1 cellular context compared by ENCODE assay signal in the genomic region with DNA sequence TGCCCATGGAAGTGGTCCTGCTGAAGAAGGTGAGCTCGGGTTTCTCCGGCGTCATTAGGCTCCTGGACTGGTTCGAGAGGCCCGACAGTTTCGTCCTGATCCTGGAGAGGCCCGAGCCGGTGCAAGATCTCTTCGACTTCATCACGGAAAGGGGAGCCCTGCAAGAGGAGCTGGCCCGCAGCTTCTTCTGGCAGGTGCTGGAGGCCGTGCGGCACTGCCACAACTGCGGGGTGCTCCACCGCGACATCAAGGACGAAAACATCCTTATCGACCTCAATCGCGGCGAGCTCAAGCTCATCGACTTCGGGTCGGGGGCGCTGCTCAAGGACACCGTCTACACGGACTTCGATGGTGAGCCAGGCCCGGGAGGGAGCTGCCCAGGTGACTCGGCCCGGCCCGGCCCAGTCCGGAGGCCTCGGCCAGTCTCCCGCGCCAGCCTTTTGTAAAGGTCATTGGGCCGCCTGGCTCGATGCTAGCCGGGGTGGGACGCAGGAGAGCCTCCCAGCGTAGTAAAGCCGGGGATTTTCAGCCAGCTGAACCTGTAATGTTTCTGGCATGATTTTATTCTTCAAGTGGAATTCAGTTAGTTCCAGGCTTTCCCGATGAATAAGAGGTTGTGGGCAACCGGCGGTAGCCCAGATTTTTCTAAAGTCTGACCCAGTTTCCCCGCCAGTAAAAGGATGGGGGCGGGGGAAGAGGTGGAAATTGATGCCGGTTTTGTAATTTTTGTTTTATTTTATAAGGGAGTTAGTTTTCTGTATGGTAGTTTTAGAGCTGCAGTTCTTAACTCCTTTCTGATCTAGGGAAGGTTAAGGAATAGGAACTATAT.
A peak's percentile ranks its signal among the peaks of the same experiment; 100 is the strongest.
TF ChIP-seq lines count a peak whose summit lies in the region.

No MANE protein-coding gene starts in this region.

TF ChIP-seq in K562, 482 proteins besides CTCF, POLR2A, EP300 and RAD21 (continued from another document and continues in another):
- TF ChIP-seq, protein P1, sequence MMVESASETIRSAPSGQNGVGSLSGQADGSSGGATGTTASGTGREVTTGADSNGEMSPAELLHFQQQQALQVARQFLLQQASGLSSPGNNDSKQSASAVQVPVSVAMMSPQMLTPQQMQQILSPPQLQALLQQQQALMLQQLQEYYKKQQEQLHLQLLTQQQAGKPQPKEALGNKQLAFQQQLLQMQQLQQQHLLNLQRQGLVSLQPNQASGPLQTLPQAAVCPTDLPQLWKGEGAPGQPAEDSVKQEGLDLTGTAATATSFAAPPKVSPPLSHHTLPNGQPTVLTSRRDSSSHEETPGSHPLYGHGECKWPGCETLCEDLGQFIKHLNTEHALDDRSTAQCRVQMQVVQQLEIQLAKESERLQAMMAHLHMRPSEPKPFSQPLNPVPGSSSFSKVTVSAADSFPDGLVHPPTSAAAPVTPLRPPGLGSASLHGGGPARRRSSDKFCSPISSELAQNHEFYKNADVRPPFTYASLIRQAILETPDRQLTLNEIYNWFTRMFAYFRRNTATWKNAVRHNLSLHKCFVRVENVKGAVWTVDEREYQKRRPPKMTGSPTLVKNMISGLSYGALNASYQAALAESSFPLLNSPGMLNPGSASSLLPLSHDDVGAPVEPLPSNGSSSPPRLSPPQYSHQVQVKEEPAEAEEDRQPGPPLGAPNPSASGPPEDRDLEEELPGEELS (CRISPR knock-in tag; IDR thresholded peaks at IDR 0.05; ENCODE audit: borderline replicate concordance): no peak
- TF ChIP-seq ZNF124 (CRISPR knock-in tag; IDR thresholded peaks at IDR 0.05) (no peak), ZNF609 (CRISPR knock-in tag; IDR thresholded peaks at IDR 0.05; ENCODE audit: borderline replicate concordance) (no peak), ZNF263 (CRISPR knock-in tag; IDR thresholded peaks at IDR 0.05; ENCODE audit: borderline replicate concordance) (no peak), RBM22 (IDR thresholded peaks at IDR 0.05; ENCODE audit: low read depth, low read length, poor library complexity, severe bottlenecking) (no peak), FOXK2 (conservative IDR thresholded peaks at IDR 0.05 in 1 of 2, IDR thresholded peaks at IDR 0.05 in 1 of 2; ENCODE audit: low read depth in 2 of 2) (no peak), BRF1 (IDR thresholded peaks at IDR 0.05; ENCODE audit: borderline replicate concordance, extremely low read depth, insufficient read length) (no peak), ZNF77 (CRISPR knock-in tag; IDR thresholded peaks at IDR 0.05) (no peak), SMAD1 (IDR thresholded peaks at IDR 0.05; ENCODE audit: low read depth, low read length, partially characterized antibody) (peak; percentile 21), RBM15 (IDR thresholded peaks at IDR 0.05; ENCODE audit: insufficient read depth, low read length) (no peak), NBN (IDR thresholded peaks at IDR 0.05; ENCODE audit: low read depth) (no peak), MYBL2 (IDR thresholded peaks at IDR 0.05; ENCODE audit: low read depth) (no peak), MYBL2 (CRISPR knock-in tag; IDR thresholded peaks at IDR 0.05; ENCODE audit: borderline replicate concordance) (no peak), ZNF121 (CRISPR knock-in tag; conservative IDR thresholded peaks at IDR 0.05) (no peak), PTBP1 (IDR thresholded peaks at IDR 0.05; ENCODE audit: low read depth, low read length) (0 out of 2 replicates have a peak, but pooled peaks have one; percentile 8), HDGF (IDR thresholded peaks at IDR 0.05) (no peak; the same call in 1 of the 2 replicates), ZNF134 (CRISPR knock-in tag; conservative IDR thresholded peaks at IDR 0.05) (no peak), ZNF224 (CRISPR knock-in tag; IDR thresholded peaks at IDR 0.05) (no peak), TBP (optimal IDR thresholded peaks at IDR 0.05; ENCODE audit: low read depth, low read length) (peak; percentile 1), ESRRA (IDR thresholded peaks at IDR 0.05; ENCODE audit: borderline replicate concordance, low read depth) (no peak), ZNF444 (CRISPR knock-in tag; IDR thresholded peaks at IDR 0.05) (no peak), ERF (CRISPR knock-in tag; IDR thresholded peaks at IDR 0.05) (no peak), TSHZ1 (CRISPR knock-in tag; IDR thresholded peaks at IDR 0.05) (no peak), ZNF324 (CRISPR knock-in tag; IDR thresholded peaks at IDR 0.05) (peak; percentile 6; the same call in 1 of the 2 replicates), NELFE (IDR thresholded peaks at IDR 0.05; ENCODE audit: insufficient read depth, insufficient read length) (no peak), TCFL5 (CRISPR knock-in tag; conservative IDR thresholded peaks at IDR 0.05) (no peak), RBBP5 (IDR thresholded peaks at IDR 0.05; ENCODE audit: borderline replicate concordance, insufficient read depth, low read length, poor library complexity, severe bottlenecking) (peak; percentile 77), E2F6 (IDR thresholded peaks at IDR 0.05; ENCODE audit: borderline replicate concordance in 1 of 2, extremely low read depth in 1 of 2, insufficient read depth in 1 of 2, insufficient read length in 1 of 2, low read depth in 1 of 2, low read length in 1 of 2, poor library complexity in 1 of 2, severe bottlenecking in 1 of 2) (peak in 1 of 2 experiments; percentile 39), MAZ (CRISPR knock-in tag; conservative IDR thresholded peaks at IDR 0.05 in 1 of 2, IDR thresholded peaks at IDR 0.05 in 1 of 2) (peak in 1 of 2 experiments; percentile 28; a peak in 3 of 4 replicates), RBM17 (IDR thresholded peaks at IDR 0.05; ENCODE audit: borderline replicate concordance, low read depth, low read length) (no peak), HIVEP1 (CRISPR knock-in tag; IDR thresholded peaks at IDR 0.05) (no peak), PRMT5 (CRISPR knock-in tag; IDR thresholded peaks at IDR 0.05) (no peak), ZBTB2 (IDR thresholded peaks at IDR 0.05) (peak; percentile 42; the same call in 1 of the 2 replicates), ZNF586 (CRISPR knock-in tag; conservative IDR thresholded peaks at IDR 0.05) (no peak), ZNF75A (CRISPR knock-in tag; IDR thresholded peaks at IDR 0.05) (no peak), RBM34 (IDR thresholded peaks at IDR 0.05; ENCODE audit: borderline replicate concordance, insufficient read depth, low read length) (no peak), GTF2B (IDR thresholded peaks at IDR 0.05; ENCODE audit: extremely low read depth, insufficient read length) (no peak), HMG20B (CRISPR knock-in tag; IDR thresholded peaks at IDR 0.05) (0 out of 2 replicates have a peak, but pooled peaks have one; percentile 69), ZNF561 (CRISPR knock-in tag; conservative IDR thresholded peaks at IDR 0.05) (peak; percentile 57; the same call in 1 of the 2 replicates), TEAD4 (IDR thresholded peaks at IDR 0.05; ENCODE audit: low read length) (no peak), TEAD4 (CRISPR knock-in tag; IDR thresholded peaks at IDR 0.05; ENCODE audit: borderline replicate concordance) (peak; percentile 90; the same call in 1 of the 2 replicates), SRSF9 (IDR thresholded peaks at IDR 0.05; ENCODE audit: borderline replicate concordance, low read depth, low read length) (no peak)
- TF ChIP-seq, protein P2, sequence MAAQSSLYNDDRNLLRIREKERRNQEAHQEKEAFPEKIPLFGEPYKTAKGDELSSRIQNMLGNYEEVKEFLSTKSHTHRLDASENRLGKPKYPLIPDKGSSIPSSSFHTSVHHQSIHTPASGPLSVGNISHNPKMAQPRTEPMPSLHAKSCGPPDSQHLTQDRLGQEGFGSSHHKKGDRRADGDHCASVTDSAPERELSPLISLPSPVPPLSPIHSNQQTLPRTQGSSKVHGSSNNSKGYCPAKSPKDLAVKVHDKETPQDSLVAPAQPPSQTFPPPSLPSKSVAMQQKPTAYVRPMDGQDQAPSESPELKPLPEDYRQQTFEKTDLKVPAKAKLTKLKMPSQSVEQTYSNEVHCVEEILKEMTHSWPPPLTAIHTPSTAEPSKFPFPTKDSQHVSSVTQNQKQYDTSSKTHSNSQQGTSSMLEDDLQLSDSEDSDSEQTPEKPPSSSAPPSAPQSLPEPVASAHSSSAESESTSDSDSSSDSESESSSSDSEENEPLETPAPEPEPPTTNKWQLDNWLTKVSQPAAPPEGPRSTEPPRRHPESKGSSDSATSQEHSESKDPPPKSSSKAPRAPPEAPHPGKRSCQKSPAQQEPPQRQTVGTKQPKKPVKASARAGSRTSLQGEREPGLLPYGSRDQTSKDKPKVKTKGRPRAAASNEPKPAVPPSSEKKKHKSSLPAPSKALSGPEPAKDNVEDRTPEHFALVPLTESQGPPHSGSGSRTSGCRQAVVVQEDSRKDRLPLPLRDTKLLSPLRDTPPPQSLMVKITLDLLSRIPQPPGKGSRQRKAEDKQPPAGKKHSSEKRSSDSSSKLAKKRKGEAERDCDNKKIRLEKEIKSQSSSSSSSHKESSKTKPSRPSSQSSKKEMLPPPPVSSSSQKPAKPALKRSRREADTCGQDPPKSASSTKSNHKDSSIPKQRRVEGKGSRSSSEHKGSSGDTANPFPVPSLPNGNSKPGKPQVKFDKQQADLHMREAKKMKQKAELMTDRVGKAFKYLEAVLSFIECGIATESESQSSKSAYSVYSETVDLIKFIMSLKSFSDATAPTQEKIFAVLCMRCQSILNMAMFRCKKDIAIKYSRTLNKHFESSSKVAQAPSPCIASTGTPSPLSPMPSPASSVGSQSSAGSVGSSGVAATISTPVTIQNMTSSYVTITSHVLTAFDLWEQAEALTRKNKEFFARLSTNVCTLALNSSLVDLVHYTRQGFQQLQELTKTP (IDR thresholded peaks at IDR 0.05; ENCODE audit: low read depth in 1 of 2, partially characterized antibody in 2 of 2): peak in 1 of 2 experiments; percentile 82
